Comparison of ENCODE assay signal across 20 cellular contexts in the genomic region with DNA sequence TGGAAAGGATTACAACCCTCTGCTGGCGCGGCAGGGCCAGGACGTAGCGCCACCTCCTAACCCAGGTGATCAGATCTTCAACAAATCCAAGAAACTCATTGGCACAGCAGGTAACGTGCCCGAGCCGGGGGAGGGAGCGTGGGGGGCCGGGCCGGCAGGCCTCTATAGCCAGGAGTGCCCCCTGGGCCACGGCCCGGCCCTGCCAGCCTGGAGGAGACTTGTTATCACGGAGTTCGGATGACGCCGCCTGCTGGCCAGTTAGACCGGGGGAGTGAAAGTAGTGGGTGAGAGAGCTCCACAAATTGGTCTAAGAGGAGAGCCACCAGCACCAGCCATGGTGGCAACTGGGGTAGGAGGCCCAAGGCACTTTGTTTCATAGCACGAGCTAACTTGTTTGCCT. TPM values are rescaled to one million over a fixed set of nuclear protein-coding genes. Genes with fewer than 3 reads are reported as not detected.
A peak's percentile ranks its signal among the peaks of the same experiment; 100 is the strongest.
DNase-seq lines count a peak whose midpoint lies in the region; ATAC-seq and TF ChIP-seq lines count a peak whose summit lies in the region.
"Had no signal": no experiment of that assay in that cellular context is flagged by ENCODE, and none has a peak within 500 bp of the region (broad histone marks: within the 10 kb centered on the region; RNA-seq: fewer than 3 reads in every experiment).

No MANE protein-coding gene starts in this region.

- H3K27me3 Mint-ChIP-seq in neural crest cell (ENCODE audit: low read depth): no peaks in the 10 kb centered on the region
- H3K27me3 Mint-ChIP-seq: activated CD4-positive, alpha-beta T cell treated with anti-CD3 and anti-CD28 coated beads, Interleukin-2, amount 10 ng/mL, durations not matched to agents 24 days and 14 days; CD4-positive, CD25-positive, alpha-beta regulatory T cell had no signal

- H3K4me2 ChIP-seq in OCI-LY1 (ENCODE audit: low read length): no peak overlapping the region

- no peak overlapping the region for H2AFZ ChIP-seq in OCI-LY1 (ENCODE audit: low read length)

- peak; percentile 67 for TF ChIP-seq CTCF in OCI-LY1 (IDR thresholded peaks at IDR 0.05; ENCODE audit: low read length)
- peak; percentile 16 for TF ChIP-seq CTCF in epithelial cell of proximal tubule (conservative IDR thresholded peaks at IDR 0.05; ENCODE audit: low read depth, low read length)
- peak; percentile 18 for TF ChIP-seq CTCF in neural crest cell (conservative IDR thresholded peaks at IDR 0.05)

- no peaks in the 10 kb centered on the region for H4K20me1 ChIP-seq in OCI-LY1 (ENCODE audit: insufficient read depth, low read length)

- H3K79me2 ChIP-seq in OCI-LY1 (ENCODE audit: insufficient read depth, low read length): no peaks in the 10 kb centered on the region

- no peaks in the 10 kb centered on the region for H3K9me3 Mint-ChIP-seq in neural crest cell
- H3K9me3 Mint-ChIP-seq: activated CD4-positive, alpha-beta T cell treated with anti-CD3 and anti-CD28 coated beads, Interleukin-2, amount 10 ng/mL, durations not matched to agents 24 days and 14 days; brain; CD4-positive, CD25-positive, alpha-beta regulatory T cell had no signal

- no peaks in the 10 kb centered on the region for H3K27me3 ChIP-seq in OCI-LY1 (ENCODE audit: insufficient read depth, low read length)

- no peak overlapping the region for H3K27ac ChIP-seq in OCI-LY1 (ENCODE audit: low read depth, low read length, poor library complexity, severe bottlenecking)
- H3K27ac ChIP-seq: HL-60 had no signal

- no peaks in the 10 kb centered on the region for H3K36me3 ChIP-seq in OCI-LY1 (ENCODE audit: insufficient read depth, low read length)

- peaks cover 5% of the 10 kb centered on the region for H3K36me3 Mint-ChIP-seq in neural crest cell (ENCODE audit: low read depth)

- DNase-seq in ELR (ENCODE audit: low read depth) (peak; percentile 11), epithelial cell of proximal tubule (ENCODE audit: low read depth) (no peak), neural crest cell (ENCODE audit: low read depth, low spot score) (no peak), hepatic stellate cell (ENCODE audit: low spot score) (no peak), GM19238 (ENCODE audit: insufficient read length, low spot score) (no peak), NCI-H187 (lab: John Stamatoyannopoulos, UW) (no peak)
- DNase-seq: activated CD4-positive, alpha-beta T cell treated with anti-CD3 and anti-CD28 coated beads, Interleukin-2, amount 10 ng/mL, durations not matched to agents 24 days and 14 days; activated naive CD4-positive, alpha-beta T cell; CD4-positive, CD25-positive, alpha-beta regulatory T cell; effector CD8-positive, alpha-beta T cell; foreskin fibroblast; midbrain; NCI-H1105 treated with DMSO at 0.1 percent for 48 hours; NCI-H345; stimulated activated CD4-positive, alpha-beta T cell treated with anti-CD3 and anti-CD28 coated beads, Interleukin-4, amount 100 ng/mL, for 24 hours had no signal

- H3K4me3 ChIP-seq in OCI-LY1 (ENCODE audit: low read depth, low read length, poor library complexity, severe bottlenecking) (no peak overlapping the region), epithelial cell of proximal tubule (ENCODE audit: low read depth, low read length) (no peak overlapping the region)
- H3K4me3 ChIP-seq: GM12878 had no signal

- no peak overlapping the region for H3K9ac ChIP-seq in OCI-LY1 (ENCODE audit: low read length)

- no peaks in the 10 kb centered on the region for H3K9me2 ChIP-seq in OCI-LY1 (ENCODE audit: low read depth, low read length)

- H3K4me1 ChIP-seq in OCI-LY1 (ENCODE audit: insufficient read depth, low read length, severe bottlenecking): no peaks in the 10 kb centered on the region

- no peak overlapping the region for H3K4me3 Mint-ChIP-seq in neural crest cell
- H3K4me3 Mint-ChIP-seq: activated CD4-positive, alpha-beta T cell treated with anti-CD3 and anti-CD28 coated beads, Interleukin-2, amount 10 ng/mL, durations not matched to agents 24 days and 14 days; brain; CD4-positive, CD25-positive, alpha-beta regulatory T cell had no signal

- H3K27ac Mint-ChIP-seq in neural crest cell (ENCODE audit: unreplicated experiment): no peak overlapping the region
- H3K27ac Mint-ChIP-seq: activated CD4-positive, alpha-beta T cell treated with anti-CD3 and anti-CD28 coated beads, Interleukin-2, amount 10 ng/mL, durations not matched to agents 24 days and 14 days; brain; CD4-positive, CD25-positive, alpha-beta regulatory T cell had no signal

- no peak for ATAC-seq in GM21526 (IDR thresholded peaks at IDR 0.05; ENCODE audit: low FRiP score, unreplicated experiment)
- ATAC-seq: GM12878 had no signal

- peaks cover 25% of the 10 kb centered on the region for H3K4me1 Mint-ChIP-seq in neural crest cell

- no peaks in the 10 kb centered on the region for H3F3A ChIP-seq in OCI-LY1 (ENCODE audit: insufficient read depth, low read length)

- H3K9me3 ChIP-seq in OCI-LY1 (ENCODE audit: low read length): no peaks in the 10 kb centered on the region

RNA-seq across cellular contexts. Expression of a gene that starts 8.6 kb away (rescaled TPM):
- 11.2 and 20.1 TPM in 2 replicates for total RNA-seq in epithelial cell of proximal tubule
- total RNA-seq in neural crest cell: 54.0 and 55.2 TPM in 2 replicates

RNA-seq across cellular contexts. Expression of a gene that starts 27.3 kb away (rescaled TPM):
- total RNA-seq in epithelial cell of proximal tubule: 17.0 and 21.8 TPM in 2 replicates
- 67.2 and 67.7 TPM in 2 replicates for total RNA-seq in neural crest cell

RNA-seq across cellular contexts. Expression of a gene that starts 47.3 kb away (rescaled TPM):
- total RNA-seq in epithelial cell of proximal tubule (283 and 454 TPM in 2 replicates), neural crest cell (232 and 236 TPM in 2 replicates)

RNA-seq across cellular contexts. Expression of a gene that starts 53.8 kb away (rescaled TPM):
- 0.72 and 1.6 TPM in 2 replicates for total RNA-seq in epithelial cell of proximal tubule
- 16.3 and 17.5 TPM in 2 replicates for total RNA-seq in neural crest cell

RNA-seq across cellular contexts. Expression of a gene that starts 54.2 kb away (rescaled TPM):
- total RNA-seq in epithelial cell of proximal tubule (0.80 and 2.1 TPM in 2 replicates), neural crest cell (22.6 and 24.1 TPM in 2 replicates)

Comparison
In these comparisons a context has a peak if more than half of its experiments do, and no peak if none do; other contexts are left out.
1. CTCF ChIP-seq: peak in every context shown above with its lines; median percentile 67 in OCI-LY1; 18 in neural crest cell; 16 in epithelial cell of proximal tubule.